1 cellular context compared by ENCODE assay signal in genomic region chr17:19727466-19728113, GRCh38.
TF ChIP-seq lines count a peak whose summit lies in the region.

No MANE protein-coding gene starts in this region.

TF ChIP-seq in H1, 55 proteins besides CTCF, POLR2A, EP300 and RAD21 (continued from another document):
- TF ChIP-seq CHD7 (IDR thresholded peaks at IDR 0.05; ENCODE audit: insufficient replicate concordance, low read length), result no peak
- no peak for TF ChIP-seq SP2 (IDR thresholded peaks at IDR 0.05; ENCODE audit: low read length)
- no peak for TF ChIP-seq EGR1 (IDR thresholded peaks at IDR 0.05; ENCODE audit: borderline replicate concordance, low read depth, low read length)
- TF ChIP-seq RBBP5 (IDR thresholded peaks at IDR 0.05; ENCODE audit: borderline replicate concordance, low read depth, low read length), result no peak
- no peak for TF ChIP-seq SIRT6 (IDR thresholded peaks at IDR 0.05; ENCODE audit: low read length)
- TF ChIP-seq RFX5 (IDR thresholded peaks at IDR 0.05; ENCODE audit: borderline replicate concordance, low read depth, low read length), result no peak
- no peak for TF ChIP-seq SUZ12 (IDR thresholded peaks at IDR 0.05; ENCODE audit: low read length)
- TF ChIP-seq HDAC6 (IDR thresholded peaks at IDR 0.05; ENCODE audit: low read depth, low read length), result no peak
- no peak for TF ChIP-seq SIN3A (conservative IDR thresholded peaks at IDR 0.05 in 1 of 2, IDR thresholded peaks at IDR 0.05 in 1 of 2; ENCODE audit: low read depth in 1 of 2, low read length in 2 of 2)
